In the genomic region with DNA sequence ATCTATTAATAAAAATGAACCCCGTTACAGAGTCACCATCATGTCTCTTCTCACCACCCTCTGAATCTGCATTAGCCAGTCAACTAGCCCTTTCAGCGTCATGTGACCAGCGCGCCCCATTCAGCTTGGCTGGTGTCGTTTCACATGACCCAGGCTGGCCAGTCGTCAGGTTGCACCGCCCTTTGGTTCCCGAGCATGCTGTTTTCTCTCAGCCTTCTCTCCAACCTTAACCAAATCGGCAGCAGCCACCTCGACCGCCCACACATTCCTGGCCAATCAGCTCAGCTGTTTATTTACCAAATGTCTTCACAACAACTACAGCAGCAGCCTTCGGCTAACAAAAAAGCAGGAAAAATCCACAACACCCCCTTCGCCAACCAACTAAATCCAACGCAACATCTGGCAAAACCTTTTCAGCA, we compare ENCODE assay signal across 8 cellular contexts. TPM values are rescaled to one million over a fixed set of nuclear protein-coding genes. Genes with fewer than 3 reads are reported as not detected.
DNase-seq lines count a peak whose midpoint lies in the region; FAIRE-seq lines count a peak whose summit lies in the region.

No MANE protein-coding gene starts in this region.

- DNase-seq in GM23248 (peak; percentile 68), ecto neural progenitor cell (ENCODE audit: low spot score) (peak; percentile 74), NCI-H146 (lab: John Stamatoyannopoulos, UW) (no peak), GOT3 (lab: John Stamatoyannopoulos, UW) (no peak), frontal cortex (ENCODE audit: low spot score in 2 of 2) (no peak)
- peak; percentile 72 for DNase-seq in activated CD4-positive, alpha-beta T cell treated with anti-CD3 and anti-CD28 coated beads, Interleukin-2, amount 10 ng/mL, durations not matched to agents 7 days and 5 days

- CTCF ChIA-PET in activated CD4-positive, alpha-beta T cell treated with anti-CD3 and anti-CD28 coated beads, Interleukin-2, amount 10 ng/mL, durations not matched to agents 7 days and 5 days (lab: Charles Lee) = interaction anchor here (0.6 to 4.5 kb wide), 6 partner anchors 11 to 160 kb away, joined by 3 to 25 read pairs (median 4); no protein-coding TSS in a partner anchor

- H3K4me1 ChIP-seq in GM23248 (ENCODE audit: insufficient read depth) (peaks cover 71% of the 10 kb centered on the region), muscle layer of duodenum (ENCODE audit: control insufficient read depth in 1 of 2, insufficient read depth in 2 of 2, low read length in 2 of 2) (peaks cover 7 to 78% of the 10 kb centered on the region in 2 donors), stomach smooth muscle (ENCODE audit: control insufficient read depth, insufficient read depth, low read length) (peaks cover 33% of the 10 kb centered on the region)

- H3K79me2 ChIP-seq in GM23248 (ENCODE audit: insufficient read depth) = peaks cover 100% of the 10 kb centered on the region

- H3K9me3 ChIP-seq in GM23248 (ENCODE audit: low read depth) (no peaks in the 10 kb centered on the region), muscle layer of duodenum (ENCODE audit: control insufficient read depth in 1 of 2, low read length in 2 of 2) (no peaks in the 10 kb centered on the region), stomach smooth muscle (ENCODE audit: control insufficient read depth in 2 of 2, low read length in 2 of 2) (no peaks in the 10 kb centered on the region)

- H3F3A ChIP-seq in GM23248 (ENCODE audit: insufficient read depth) = peaks cover 98% of the 10 kb centered on the region

- in situ Hi-C loops in GM23248 (cut with MboI) = no loop called here

- H3K27ac Mint-ChIP-seq in activated CD4-positive, alpha-beta T cell treated with anti-CD3 and anti-CD28 coated beads, Interleukin-2, amount 10 ng/mL, durations not matched to agents 7 days and 5 days = peak overlapping the region; percentile 82

- H3K27me3 ChIP-seq in GM23248 (replicated peaks; ENCODE audit: insufficient read depth) (no peaks in the 10 kb centered on the region), muscle layer of duodenum (ENCODE audit: low read depth, low read length) (no peaks in the 10 kb centered on the region), stomach smooth muscle (ENCODE audit: control insufficient read depth in 1 of 2, insufficient read depth in 2 of 2, low read length in 2 of 2) (no peaks in the 10 kb centered on the region)

- H3K9ac ChIP-seq in GM23248 (peak overlapping the region; percentile 99), stomach smooth muscle (ENCODE audit: low read length in 2 of 2) (no peak overlapping the region)

- H3K36me3 Mint-ChIP-seq in activated CD4-positive, alpha-beta T cell treated with anti-CD3 and anti-CD28 coated beads, Interleukin-2, amount 10 ng/mL, durations not matched to agents 7 days and 5 days (ENCODE audit: low read depth) = peaks cover 92% of the 10 kb centered on the region

- peak overlapping the region; percentile 97 for H3K4me2 ChIP-seq in GM23248 (ENCODE audit: unreplicated experiment)

- 53 to 56% methylated on average over 14 of the region's 14 CpGs for WGBS in GM23248 (ENCODE audit: low coverage in 1 of 2, low lambda C conversion rate in 2 of 2, missing lambda C conversion rate in 2 of 2), 2 experiments

- no peaks in the 10 kb centered on the region for H3K27me3 Mint-ChIP-seq in activated CD4-positive, alpha-beta T cell treated with anti-CD3 and anti-CD28 coated beads, Interleukin-2, amount 10 ng/mL, durations not matched to agents 7 days and 5 days

- peak overlapping the region; percentile 16 for H3K27ac ChIP-seq in GM23248
- H3K27ac ChIP-seq in muscle layer of duodenum (ENCODE audit: low read length) = no peak overlapping the region
- no peak overlapping the region for H3K27ac ChIP-seq in stomach smooth muscle (ENCODE audit: low read length)

- FAIRE-seq in frontal cortex (lab: Jason Lieb, UNC) = no peak

- no peak overlapping the region for H2AFZ ChIP-seq in GM23248

- POLR2A ChIA-PET in activated CD4-positive, alpha-beta T cell treated with anti-CD3 and anti-CD28 coated beads, Interleukin-2, amount 10 ng/mL, durations not matched to agents 7 days and 5 days (lab: Charles Lee) = no interaction called here

- peak overlapping the region; percentile 98 for H3K4me3 Mint-ChIP-seq in activated CD4-positive, alpha-beta T cell treated with anti-CD3 and anti-CD28 coated beads, Interleukin-2, amount 10 ng/mL, durations not matched to agents 7 days and 5 days

- no peaks in the 10 kb centered on the region for H3K9me2 ChIP-seq in GM23248 (ENCODE audit: insufficient read depth)

- H3K4me3 ChIP-seq in GM23248 = peak overlapping the region; percentile 96
- peak overlapping the region; percentile 95 to 99 for H3K4me3 ChIP-seq in muscle layer of duodenum (ENCODE audit: low read depth in 1 of 2, low read length in 2 of 2)
- H3K4me3 ChIP-seq in stomach smooth muscle (ENCODE audit: low read length in 2 of 2) = peak overlapping the region; percentile 60 to 65

- peaks cover 75% of the 10 kb centered on the region for H4K20me1 ChIP-seq in GM23248 (ENCODE audit: insufficient read depth)

- peaks cover 67% of the 10 kb centered on the region for H3K4me1 Mint-ChIP-seq in activated CD4-positive, alpha-beta T cell treated with anti-CD3 and anti-CD28 coated beads, Interleukin-2, amount 10 ng/mL, durations not matched to agents 7 days and 5 days

- no peaks in the 10 kb centered on the region for H3K9me3 Mint-ChIP-seq in activated CD4-positive, alpha-beta T cell treated with anti-CD3 and anti-CD28 coated beads, Interleukin-2, amount 10 ng/mL, durations not matched to agents 7 days and 5 days

- H3K36me3 ChIP-seq in GM23248 (ENCODE audit: low read depth) (peaks cover 90% of the 10 kb centered on the region), muscle layer of duodenum (ENCODE audit: control insufficient read depth in 1 of 2, insufficient read depth in 2 of 2, low read length in 2 of 2) (peaks cover 61 to 79% of the 10 kb centered on the region in 2 donors), stomach smooth muscle (ENCODE audit: control insufficient read depth in 2 of 2, insufficient read depth in 2 of 2, low read length in 2 of 2) (peaks cover 47 to 76% of the 10 kb centered on the region in 2 donors)

RNA-seq across cellular contexts. Expression of a gene that starts 5.6 kb away (rescaled TPM):
- total RNA-seq in GM23248 (2014; rRNA removed; shearing (Covaris generic)) = 141 and 171 TPM in 2 replicates
- polyA plus RNA-seq in GM23248 (2016; fragmentation: Nextera tagmentation; extraction: Ambion mirVana) = 238 and 243 TPM in 2 replicates
- total RNA-seq in activated CD4-positive, alpha-beta T cell treated with anti-CD3 and anti-CD28 coated beads, Interleukin-2, amount 10 ng/mL, durations not matched to agents 7 days and 5 days = 100 to 1,000 TPM; 394 to 441 TPM
- 217 TPM for total RNA-seq in frontal cortex

RNA-seq across cellular contexts. Expression of a gene that starts 52.5 kb away (rescaled TPM):
- total RNA-seq in GM23248 (2014; rRNA removed; shearing (Covaris generic)) = 30.5 and 35.6 TPM in 2 replicates
- polyA plus RNA-seq in GM23248 (2016; fragmentation: Nextera tagmentation; extraction: Ambion mirVana) = 50.4 and 51.1 TPM in 2 replicates
- total RNA-seq in activated CD4-positive, alpha-beta T cell treated with anti-CD3 and anti-CD28 coated beads, Interleukin-2, amount 10 ng/mL, durations not matched to agents 7 days and 5 days = 100 to 1,000 TPM in 1 of 2 experiments, 10 to 100 TPM in 1; 99.1 to 114 TPM
- total RNA-seq in frontal cortex = 9.8 TPM

Comparison
In these comparisons a context has a peak if more than half of its experiments do, and no peak if none do; other contexts are left out.
1. DNase-seq: peak in GM23248 (single experiment), activated CD4-positive, alpha-beta T cell treated with anti-CD3 and anti-CD28 coated beads, Interleukin-2, amount 10 ng/mL, durations not matched to agents 7 days and 5 days (single experiment) and ecto neural progenitor cell (single experiment); none in NCI-H146 (single experiment), GOT3 (single experiment) and frontal cortex (0 of 2).
2. Peak in every context shown above with its lines, with median percentiles within 50 percentile points of each other: H3K4me3 ChIP-seq.